ENCODE assay signal across 16 cellular contexts in genomic region chr22:41487037-41487963, GRCh38. TPM values are rescaled to one million over a fixed set of nuclear protein-coding genes. Genes with fewer than 3 reads are reported as not detected.
DNase-seq lines count a peak whose midpoint lies in the region; ATAC-seq, FAIRE-seq and TF ChIP-seq lines count a peak whose summit lies in the region.
"Had no signal": no experiment of that assay in that cellular context is flagged by ENCODE, and none has a peak within 500 bp of the region (broad histone marks: within the 10 kb centered on the region; RNA-seq: fewer than 3 reads in every experiment).

No MANE protein-coding gene starts in this region.

- POLR2A ChIA-PET in naive thymus-derived CD8-positive, alpha-beta T cell (lab: Charles Lee) = no interaction called here

- peaks cover 45% of the 10 kb centered on the region for H3K4me1 Mint-ChIP-seq in HFFc6 (ENCODE audit: low read depth)
- H3K4me1 Mint-ChIP-seq in stimulated activated effector memory CD8-positive, alpha-beta T cell treated with anti-CD3 and anti-CD28 coated beads, Interleukin-12 subunit alpha, Interleukin-12 subunit beta, amount 100 ng/mL, for 72 hours = peaks cover 56% of the 10 kb centered on the region
- H3K4me1 Mint-ChIP-seq in naive thymus-derived CD8-positive, alpha-beta T cell = peaks cover 23 to 67% (median 59%) of the 10 kb centered on the region in 4 donors

- FAIRE-seq in kidney (lab: Jason Lieb, UNC) = no peak
- FAIRE-seq: pancreas had no signal

- H3K36me3 Mint-ChIP-seq in HFFc6 (ENCODE audit: low read depth) = peaks cover 6% of the 10 kb centered on the region
- peaks cover 10% of the 10 kb centered on the region for H3K36me3 Mint-ChIP-seq in stimulated activated effector memory CD8-positive, alpha-beta T cell treated with anti-CD3 and anti-CD28 coated beads, Interleukin-12 subunit alpha, Interleukin-12 subunit beta, amount 100 ng/mL, for 72 hours
- H3K36me3 Mint-ChIP-seq in naive thymus-derived CD8-positive, alpha-beta T cell = peaks cover 0 to 19% (median 0%) of the 10 kb centered on the region in 3 donors

- no peak overlapping the region for H3K4me3 Mint-ChIP-seq in HFFc6
- H3K4me3 Mint-ChIP-seq in stimulated activated effector memory CD8-positive, alpha-beta T cell treated with anti-CD3 and anti-CD28 coated beads, Interleukin-12 subunit alpha, Interleukin-12 subunit beta, amount 100 ng/mL, for 72 hours = no peak overlapping the region
- no peak overlapping the region for H3K4me3 Mint-ChIP-seq in naive thymus-derived CD8-positive, alpha-beta T cell
- H3K4me3 Mint-ChIP-seq: activated naive CD8-positive, alpha-beta T cell treated with anti-CD3 and anti-CD28 coated beads, Interleukin-2, amount 50 U/mL, for 24 hours had no signal

- no peak overlapping the region for H3K9ac ChIP-seq in kidney (ENCODE audit: low read length in 2 of 2)

- no peak for ATAC-seq in stimulated activated effector memory CD8-positive, alpha-beta T cell treated with anti-CD3 and anti-CD28 coated beads, Interleukin-12 subunit alpha, Interleukin-12 subunit beta, amount 100 ng/mL, for 72 hours
- no peak for ATAC-seq in GM19328 (IDR thresholded peaks at IDR 0.05; ENCODE audit: unreplicated experiment)
- ATAC-seq in naive thymus-derived CD8-positive, alpha-beta T cell = no peak
- ATAC-seq: activated naive CD8-positive, alpha-beta T cell treated with anti-CD3 and anti-CD28 coated beads, Interleukin-2, amount 50 U/mL, for 24 hours; esophagus mucosa had no signal

- H3K27me3 ChIP-seq in H7 (ENCODE audit: control insufficient read depth, insufficient read depth, low read length) = no peaks in the 10 kb centered on the region
- H3K27me3 ChIP-seq: pancreas, vagina had no signal

- H3K36me3 ChIP-seq in kidney (ENCODE audit: control insufficient read depth in 1 of 2, insufficient read depth in 2 of 2, low read length in 2 of 2) = no peaks in the 10 kb centered on the region
- H3K36me3 ChIP-seq in H7 (replicated peaks; ENCODE audit: control insufficient read depth, insufficient read depth, low read length) = no peaks in the 10 kb centered on the region
- H3K36me3 ChIP-seq: pancreas, vagina had no signal

- H3K27ac ChIP-seq in angular gyrus (ENCODE audit: low read depth, low read length) = peak overlapping the region; percentile 30
- peak overlapping the region; percentile 12 to 40 for H3K27ac ChIP-seq in kidney (ENCODE audit: low read depth in 2 of 2, low read length in 2 of 2)
- H3K27ac ChIP-seq: pancreas, PC-9, vagina had no signal

- H3K9me3 Mint-ChIP-seq in HFFc6 = no peaks in the 10 kb centered on the region
- H3K9me3 Mint-ChIP-seq in stimulated activated effector memory CD8-positive, alpha-beta T cell treated with anti-CD3 and anti-CD28 coated beads, Interleukin-12 subunit alpha, Interleukin-12 subunit beta, amount 100 ng/mL, for 72 hours = no peaks in the 10 kb centered on the region
- H3K9me3 Mint-ChIP-seq in naive thymus-derived CD8-positive, alpha-beta T cell = no peaks in the 10 kb centered on the region
- H3K9me3 Mint-ChIP-seq: activated naive CD8-positive, alpha-beta T cell treated with anti-CD3 and anti-CD28 coated beads, Interleukin-2, amount 50 U/mL, for 24 hours had no signal

- DNase-seq in HFFc6 (no peak), kidney (peak; percentile 3), NCI-H1092 treated with DMSO at 0.1 percent for 48 hours (lab: John Stamatoyannopoulos, UW) (no peak), H7 (no peak)
- no peak for DNase-seq in stimulated activated effector memory CD8-positive, alpha-beta T cell treated with anti-CD3 and anti-CD28 coated beads, Interleukin-12 subunit alpha, Interleukin-12 subunit beta, amount 100 ng/mL, for 72 hours (ENCODE audit: low spot score in 2 of 2)
- no peak for DNase-seq in naive thymus-derived CD8-positive, alpha-beta T cell
- DNase-seq: activated CD4-positive, CD25-positive, alpha-beta regulatory T cell; activated naive CD8-positive, alpha-beta T cell treated with anti-CD3 and anti-CD28 coated beads, Interleukin-2, amount 50 U/mL, for 24 hours; DND-41; MV-4-11; pancreas had no signal

- TF ChIP-seq CTCF in HFFc6 (IDR thresholded peaks at IDR 0.05) (no peak), kidney (IDR thresholded peaks at IDR 0.05; ENCODE audit: borderline replicate concordance, extremely low read depth, insufficient read depth) (no peak)

- H3K4me3 ChIP-seq in kidney (ENCODE audit: low read length in 2 of 2) = peak overlapping the region in 1 of 2 donors; percentile 1
- H3K4me3 ChIP-seq in H7 (ENCODE audit: insufficient read depth, low read depth, low read length) = no peak overlapping the region
- H3K4me3 ChIP-seq: pancreas, PC-9, vagina had no signal

- intact Hi-C loops in kidney (cut with DNase I) = no loop called here

- peaks cover 28 to 41% of the 10 kb centered on the region in 2 donors for H3K4me1 ChIP-seq in kidney (ENCODE audit: control insufficient read depth in 1 of 2, insufficient read depth in 1 of 2, low read depth in 1 of 2, low read length in 2 of 2)

- no peaks in the 10 kb centered on the region for H3K27me3 Mint-ChIP-seq in HFFc6 (ENCODE audit: insufficient read depth)
- H3K27me3 Mint-ChIP-seq in naive thymus-derived CD8-positive, alpha-beta T cell = no peaks in the 10 kb centered on the region
- H3K27me3 Mint-ChIP-seq: activated naive CD8-positive, alpha-beta T cell treated with anti-CD3 and anti-CD28 coated beads, Interleukin-2, amount 50 U/mL, for 24 hours had no signal

- H3K9me3 ChIP-seq in kidney (ENCODE audit: control insufficient read depth in 1 of 2, low read length in 2 of 2) = no peaks in the 10 kb centered on the region
- H3K9me3 ChIP-seq: pancreas, vagina had no signal

- H3K27ac Mint-ChIP-seq in HFFc6 = peak overlapping the region; percentile 1; the same call in 1 of the 2 replicates
- peak overlapping the region; percentile 43 for H3K27ac Mint-ChIP-seq in stimulated activated effector memory CD8-positive, alpha-beta T cell treated with anti-CD3 and anti-CD28 coated beads, Interleukin-12 subunit alpha, Interleukin-12 subunit beta, amount 100 ng/mL, for 72 hours
- peak overlapping the region in 3 of 10 donors; percentile 13 to 32 (median 29) for H3K27ac Mint-ChIP-seq in naive thymus-derived CD8-positive, alpha-beta T cell
- H3K27ac Mint-ChIP-seq: activated naive CD8-positive, alpha-beta T cell treated with anti-CD3 and anti-CD28 coated beads, Interleukin-2, amount 50 U/mL, for 24 hours had no signal

RNA-seq across cellular contexts. Expression of gene ACO2, which starts 18.4 kb away (rescaled TPM):
- total RNA-seq in HFFc6 (2021; fragmentation: NEBNext Ultra II Directional; extraction: Animal tissue kit (Norgen Biotek cat#: 25700)) = 10 to 100 TPM; 72.3 to 87.4 (median 78.7) TPM
- total RNA-seq in kidney = 119 TPM
- polyA plus RNA-seq in kidney (ENCODE audit: insufficient read depth, low read depth, low replicate concordance) = 262 TPM
- total RNA-seq in naive thymus-derived CD8-positive, alpha-beta T cell = 10 to 100 TPM; 67.7 to 75.1 TPM
- 10 to 100 TPM; 64.2 to 91.9 (median 72.3) TPM for polyA plus RNA-seq in naive thymus-derived CD8-positive, alpha-beta T cell
- 101 and 103 TPM in 2 replicates for total RNA-seq in H7 (2014; rRNA removed; shearing (Covaris generic))

RNA-seq across cellular contexts. Expression of gene PHF5A, which starts 18.8 kb away (rescaled TPM):
- 10 to 100 TPM; 40.0 to 58.4 (median 55.3) TPM for total RNA-seq in HFFc6 (2021; fragmentation: NEBNext Ultra II Directional; extraction: Animal tissue kit (Norgen Biotek cat#: 25700))
- total RNA-seq in kidney = 34.0 TPM
- polyA plus RNA-seq in kidney (ENCODE audit: insufficient read depth, low read depth, low replicate concordance) = 42.2 TPM
- total RNA-seq in naive thymus-derived CD8-positive, alpha-beta T cell = 10 to 100 TPM; 34.0 to 35.8 TPM
- 10 to 100 TPM; 17.2 to 21.4 (median 17.9) TPM for polyA plus RNA-seq in naive thymus-derived CD8-positive, alpha-beta T cell
- total RNA-seq in H7 (2014; rRNA removed; shearing (Covaris generic)) = 111 and 115 TPM in 2 replicates

RNA-seq across cellular contexts. Expression of gene TOB2, which starts 40.7 kb away (rescaled TPM):
- total RNA-seq in HFFc6 (2021; fragmentation: NEBNext Ultra II Directional; extraction: Animal tissue kit (Norgen Biotek cat#: 25700)) = 10 to 100 TPM; 49.2 to 54.9 (median 51.9) TPM
- 54.3 TPM for total RNA-seq in kidney
- polyA plus RNA-seq in kidney (ENCODE audit: insufficient read depth, low read depth, low replicate concordance) = 20.8 TPM
- total RNA-seq in naive thymus-derived CD8-positive, alpha-beta T cell = 10 to 100 TPM; 26.2 to 26.4 TPM
- polyA plus RNA-seq in naive thymus-derived CD8-positive, alpha-beta T cell = 10 to 100 TPM in 1 of 3 donors, 1 to 10 TPM in 2; 8.7 to 12.1 (median 9.0) TPM
- 31.7 and 33.1 TPM in 2 replicates for total RNA-seq in H7 (2014; rRNA removed; shearing (Covaris generic))

RNA-seq across cellular contexts. Expression of gene POLR3H, which starts 57.0 kb away (rescaled TPM):
- 10 to 100 TPM; 50.9 to 72.1 (median 56.0) TPM for total RNA-seq in HFFc6 (2021; fragmentation: NEBNext Ultra II Directional; extraction: Animal tissue kit (Norgen Biotek cat#: 25700))
- total RNA-seq in kidney = 39.4 TPM
- 37.4 TPM for polyA plus RNA-seq in kidney (ENCODE audit: insufficient read depth, low read depth, low replicate concordance)
- total RNA-seq in naive thymus-derived CD8-positive, alpha-beta T cell = 10 to 100 TPM; 50.5 to 54.6 TPM
- 10 to 100 TPM; 24.7 to 30.9 (median 27.6) TPM for polyA plus RNA-seq in naive thymus-derived CD8-positive, alpha-beta T cell
- 8.5 and 9.5 TPM in 2 replicates for total RNA-seq in H7 (2014; rRNA removed; shearing (Covaris generic))
